13 cellular contexts compared by ENCODE assay signal in the genomic region with DNA sequence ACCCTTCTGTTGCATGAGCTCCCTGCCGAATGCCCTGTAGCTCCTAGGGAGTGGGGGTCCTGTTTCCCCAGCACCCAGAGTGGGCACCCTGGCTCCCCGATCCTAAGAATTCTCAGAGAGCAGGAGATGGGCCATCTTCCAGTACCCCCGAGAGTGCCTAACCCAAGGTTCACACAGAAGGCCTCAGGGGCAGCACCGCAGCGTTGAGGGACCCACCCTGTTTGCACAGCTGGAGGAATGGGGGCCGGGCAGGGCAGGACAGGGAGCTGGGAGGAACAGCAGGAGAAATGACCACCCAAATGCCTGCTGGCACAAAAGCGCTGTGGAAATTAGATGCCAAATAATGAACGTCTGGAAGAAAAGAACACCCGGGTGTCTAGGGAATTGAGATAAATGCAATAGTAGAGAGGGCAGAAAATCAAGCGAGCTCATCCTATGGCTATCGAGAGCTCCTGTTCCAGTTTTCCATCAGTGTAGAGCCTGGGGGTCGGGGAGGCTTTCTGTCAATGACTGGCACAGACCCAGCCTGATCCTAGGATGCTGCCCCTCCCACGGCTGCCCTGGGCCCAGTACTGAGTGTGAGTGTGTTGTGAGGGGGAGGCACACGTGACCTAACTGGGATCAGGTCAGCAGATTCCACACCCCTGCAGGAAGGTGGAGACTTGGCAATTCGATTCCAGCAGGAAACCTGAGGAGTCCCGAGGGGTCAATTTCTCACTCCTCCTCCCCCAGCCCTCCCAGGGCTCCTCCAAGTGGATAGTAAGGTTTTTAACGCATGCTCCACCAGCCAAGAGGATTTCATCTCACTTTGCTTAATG. TPM values are rescaled to one million over a fixed set of nuclear protein-coding genes. Genes with fewer than 3 reads are reported as not detected.
DNase-seq lines count a peak whose midpoint lies in the region; ATAC-seq and TF ChIP-seq lines count a peak whose summit lies in the region.
"Had no signal": no experiment of that assay in that cellular context is flagged by ENCODE, and none has a peak within 500 bp of the region (broad histone marks: within the 10 kb centered on the region; RNA-seq: fewer than 3 reads in every experiment).

No MANE protein-coding gene starts in this region.

- peaks cover 28% of the 10 kb centered on the region for H3K36me3 ChIP-seq in CD8-positive, alpha-beta T cell (ENCODE audit: insufficient read depth, low read length)
- H3K36me3 ChIP-seq in naive thymus-derived CD4-positive, alpha-beta T cell (ENCODE audit: control insufficient read depth in 2 of 3, insufficient read depth in 3 of 3, low read length in 3 of 3) = peaks cover 2 to 63% (median 15%) of the 10 kb centered on the region in 3 experiments

- H3K36me3 Mint-ChIP-seq in CD8-positive, alpha-beta T cell = peaks cover 63% of the 10 kb centered on the region
- peaks cover 32% of the 10 kb centered on the region for H3K36me3 Mint-ChIP-seq in brain
- peaks cover 2 to 41% (median 14%) of the 10 kb centered on the region in 5 donors for H3K36me3 Mint-ChIP-seq in naive thymus-derived CD4-positive, alpha-beta T cell

- H3K9me3 ChIP-seq in CD8-positive, alpha-beta T cell (ENCODE audit: low read length) = no peaks in the 10 kb centered on the region
- no peaks in the 10 kb centered on the region for H3K9me3 ChIP-seq in naive thymus-derived CD4-positive, alpha-beta T cell (ENCODE audit: control insufficient read depth in 2 of 3, low read length in 3 of 3)
- H3K9me3 ChIP-seq: esophagus squamous epithelium had no signal

- H3K27ac Mint-ChIP-seq in CD8-positive, alpha-beta T cell = peak overlapping the region; percentile 52
- H3K27ac Mint-ChIP-seq in brain = peak overlapping the region in 3 of 5 experiments; percentile 16 to 68 (median 67)
- peak overlapping the region in 7 of 9 donors; percentile 9 to 80 (median 40) for H3K27ac Mint-ChIP-seq in naive thymus-derived CD4-positive, alpha-beta T cell

- intact Hi-C loops in CD8-positive, alpha-beta T cell (cut with DNase I, micrococcal nuclease) = no loop called here
- intact Hi-C loops in naive thymus-derived CD4-positive, alpha-beta T cell (cut with micrococcal nuclease) = no loop called here
- intact Hi-C loops in posterior vena cava (cut with DNase I) = no loop called here

- CTCF ChIA-PET in CD8-positive, alpha-beta T cell (lab: Charles Lee) = interaction anchor here (1.2 kb wide), 1 partner anchor 9 kb away, joined by 4 read pairs; no protein-coding TSS in a partner anchor
- CTCF ChIA-PET in naive thymus-derived CD4-positive, alpha-beta T cell (lab: Charles Lee) = interaction anchor here (1.1 kb wide), 1 partner anchor 62 kb away, joined by 3 read pairs; no protein-coding TSS in a partner anchor

- no peaks in the 10 kb centered on the region for H3K27me3 ChIP-seq in CD8-positive, alpha-beta T cell (ENCODE audit: insufficient read depth, low read length)
- no peaks in the 10 kb centered on the region for H3K27me3 ChIP-seq in naive thymus-derived CD4-positive, alpha-beta T cell (ENCODE audit: control insufficient read depth in 2 of 2, insufficient read depth in 2 of 2, low read length in 2 of 2)
- H3K27me3 ChIP-seq: esophagus squamous epithelium had no signal

- no peak for ATAC-seq in CD8-positive, alpha-beta T cell
- ATAC-seq in naive thymus-derived CD4-positive, alpha-beta T cell = no peak
- ATAC-seq in GM21526 (IDR thresholded peaks at IDR 0.05; ENCODE audit: low FRiP score, unreplicated experiment) = no peak
- ATAC-seq: activated T-cell treated with anti-CD3 and anti-CD28 coated beads, Interleukin-2, amount 50 U/mL, for 4 hours; K562 had no signal

- no peak for DNase-seq in CD8-positive, alpha-beta T cell
- DNase-seq in NCI-H2081 (lab: John Stamatoyannopoulos, UW) (peak; percentile 39 to 55), ecto neural progenitor cell (ENCODE audit: low spot score) (no peak), posterior vena cava (ENCODE audit: low spot score) (no peak), NAMALWA (ENCODE audit: low spot score) (no peak)
- DNase-seq in naive thymus-derived CD4-positive, alpha-beta T cell = no peak
- DNase-seq: activated T-cell treated with anti-CD3 and anti-CD28 coated beads, Interleukin-2, amount 50 U/mL, for 4 hours; esophagus squamous epithelium; immature natural killer cell; NCI-H2029 treated with DMSO at 0.1 percent for 48 hours had no signal

- TF ChIP-seq CTCF in CD8-positive, alpha-beta T cell (IDR thresholded peaks at IDR 0.05) = no peak
- TF ChIP-seq CTCF in brain (conservative IDR thresholded peaks at IDR 0.05) = no peak

- H3K4me1 ChIP-seq in CD8-positive, alpha-beta T cell (ENCODE audit: insufficient read depth, low read length) = peaks cover 18% of the 10 kb centered on the region
- H3K4me1 ChIP-seq in naive thymus-derived CD4-positive, alpha-beta T cell (ENCODE audit: control insufficient read depth in 2 of 2, insufficient read depth in 2 of 2, low read length in 2 of 2) = peaks cover 0 to 16% of the 10 kb centered on the region in 2 donors
- H3K4me1 ChIP-seq: esophagus squamous epithelium had no signal

- no peak overlapping the region for H3K27ac ChIP-seq in CD8-positive, alpha-beta T cell (ENCODE audit: low read depth, low read length)
- peak overlapping the region; percentile 1 for H3K27ac ChIP-seq in naive thymus-derived CD4-positive, alpha-beta T cell (ENCODE audit: low read depth, low read length)
- H3K27ac ChIP-seq: esophagus squamous epithelium had no signal

- H3K4me3 Mint-ChIP-seq in CD8-positive, alpha-beta T cell = no peak overlapping the region
- peak overlapping the region in 1 of 5 experiments; percentile 31 for H3K4me3 Mint-ChIP-seq in brain
- H3K4me3 Mint-ChIP-seq in naive thymus-derived CD4-positive, alpha-beta T cell = peak overlapping the region in 3 of 10 donors; percentile 16 to 51 (median 26)
- H3K4me3 Mint-ChIP-seq: activated T-cell treated with anti-CD3 and anti-CD28 coated beads, Interleukin-2, amount 50 U/mL, for 4 hours; immature natural killer cell had no signal

- no peak overlapping the region for H3K4me3 ChIP-seq in CD8-positive, alpha-beta T cell (ENCODE audit: low read depth, low read length)
- H3K4me3 ChIP-seq in naive thymus-derived CD4-positive, alpha-beta T cell (ENCODE audit: low read length) = no peak overlapping the region
- H3K4me3 ChIP-seq: esophagus squamous epithelium, K562 had no signal

- POLR2A ChIA-PET in CD8-positive, alpha-beta T cell (lab: Charles Lee) = interaction anchor here (0.7 to 1.1 kb wide), 2 partner anchors 15 to 26 kb away, joined by 3 to 4 read pairs; no protein-coding TSS in a partner anchor
- POLR2A ChIA-PET in naive thymus-derived CD4-positive, alpha-beta T cell (lab: Charles Lee) = interaction anchor here (1.3 to 14.7 kb wide), 2 partner anchors 7 to 21 kb away, joined by 3 to 290 read pairs; a partner anchor contains a TSS

- no peaks in the 10 kb centered on the region for H3K9me3 Mint-ChIP-seq in CD8-positive, alpha-beta T cell
- peaks cover 0 to 2% (median 0%) of the 10 kb centered on the region in 5 experiments for H3K9me3 Mint-ChIP-seq in brain
- no peaks in the 10 kb centered on the region for H3K9me3 Mint-ChIP-seq in naive thymus-derived CD4-positive, alpha-beta T cell
- H3K9me3 Mint-ChIP-seq: activated T-cell treated with anti-CD3 and anti-CD28 coated beads, Interleukin-2, amount 50 U/mL, for 4 hours; immature natural killer cell had no signal

- H3K27me3 Mint-ChIP-seq in CD8-positive, alpha-beta T cell (ENCODE audit: low read depth) = no peaks in the 10 kb centered on the region
- no peaks in the 10 kb centered on the region for H3K27me3 Mint-ChIP-seq in brain
- H3K27me3 Mint-ChIP-seq in naive thymus-derived CD4-positive, alpha-beta T cell = no peaks in the 10 kb centered on the region

- peaks cover 32% of the 10 kb centered on the region for H3K4me1 Mint-ChIP-seq in CD8-positive, alpha-beta T cell (ENCODE audit: low read depth)
- peaks cover 15% of the 10 kb centered on the region for H3K4me1 Mint-ChIP-seq in brain
- H3K4me1 Mint-ChIP-seq in naive thymus-derived CD4-positive, alpha-beta T cell = peaks cover 0 to 64% (median 28%) of the 10 kb centered on the region in 7 donors

RNA-seq across cellular contexts. Expression of a gene that starts 25.6 kb away (rescaled TPM):
- 100 to 1,000 TPM; 136 to 138 TPM for total RNA-seq in CD8-positive, alpha-beta T cell
- 24.0 TPM for polyA plus RNA-seq in brain (ENCODE audit: insufficient read depth, low read depth, low replicate concordance)
- total RNA-seq in naive thymus-derived CD4-positive, alpha-beta T cell = 100 to 1,000 TPM; 151 to 315 (median 221) TPM
- polyA plus RNA-seq in naive thymus-derived CD4-positive, alpha-beta T cell = 100 to 1,000 TPM; 197 to 296 TPM
- total RNA-seq in posterior vena cava = 10 to 100 TPM; 19.4 to 22.3 TPM

Comparison
In these comparisons a context has a peak if more than half of its experiments do, and no peak if none do; other contexts are left out.
1. DNase-seq: peak in NCI-H2081 (2 of 2); none in CD8-positive, alpha-beta T cell (0 of 7), naive thymus-derived CD4-positive, alpha-beta T cell (0 of 9), ecto neural progenitor cell (single experiment), posterior vena cava (single experiment) and NAMALWA (single experiment).
2. RNA of a gene that starts 25.6 kb away (total RNA-seq): 151 to 315 TPM in naive thymus-derived CD4-positive, alpha-beta T cell and 136 to 138 TPM in CD8-positive, alpha-beta T cell; 19.4 to 22.3 TPM in posterior vena cava; every median in the first group is over 4 times any median in the second.
3. Peak in every context shown above with its lines, with median percentiles within 50 percentile points of each other: H3K27ac Mint-ChIP-seq.